ENCODE assay signal across 18 cellular contexts in the genomic region with DNA sequence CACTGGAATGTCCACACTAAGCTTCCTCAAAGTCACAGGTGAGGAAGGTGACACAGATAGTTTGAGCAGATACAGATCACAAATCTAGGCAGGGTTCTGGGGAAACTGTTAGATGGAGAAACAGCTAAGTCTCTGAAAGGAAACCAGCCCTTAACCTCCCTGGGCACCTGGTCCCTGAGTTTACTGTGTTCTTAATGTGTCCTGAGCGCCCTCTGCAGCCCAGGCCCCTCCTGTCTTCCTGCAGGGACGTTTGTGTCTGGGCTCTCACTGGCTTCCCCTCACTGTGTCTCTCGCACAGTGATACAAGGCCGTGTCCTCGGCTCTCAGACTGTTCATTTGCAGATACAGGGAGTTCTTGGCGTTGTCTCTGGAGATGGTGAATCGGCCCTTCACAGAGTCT.
DNase-seq lines count a peak whose midpoint lies in the region; ATAC-seq and TF ChIP-seq lines count a peak whose summit lies in the region.
"Had no signal": no experiment of that assay in that cellular context is flagged by ENCODE, and none has a peak within 500 bp of the region (broad histone marks: within the 10 kb centered on the region; RNA-seq: fewer than 3 reads in every experiment).

No MANE protein-coding gene starts in this region.

- intact Hi-C loops in OCI-LY7 (cut with micrococcal nuclease; ENCODE audit: unreplicated experiment), result loop anchor here (5.0 kb wide), 1 partner anchor 533 kb away; no protein-coding TSS in a partner anchor

- H3K4me1 Mint-ChIP-seq in effector memory CD8-positive, alpha-beta T cell (ENCODE audit: low read depth in 2 of 2), result no peaks in the 10 kb centered on the region
- H3K4me1 Mint-ChIP-seq: GM23338 had no signal

- no peaks in the 10 kb centered on the region for H3K9me3 Mint-ChIP-seq in effector memory CD8-positive, alpha-beta T cell

- H3K9me2 ChIP-seq in OCI-LY7 (ENCODE audit: insufficient read depth, low read length), result no peaks in the 10 kb centered on the region

- DNase-seq in NK-92 treated with Interleukin-12 subunit alpha and Interleukin-12 subunit beta, amount 100 ng/mL, for 24 hours (lab: John Stamatoyannopoulos, UW), result peak; percentile 17
- DNase-seq in NK-92 (lab: John Stamatoyannopoulos, UW; ENCODE audit: unreplicated experiment) (no peak), GM12865 (ENCODE audit: low read depth) (peak; percentile 8), OCI-LY7 (ENCODE audit: low spot score) (peak; percentile 85), GM19238 (ENCODE audit: insufficient read length, low spot score) (no peak), NCI-H2081 treated with DMSO at 0.1 percent for 48 hours (lab: John Stamatoyannopoulos, UW) (no peak)
- DNase-seq in effector memory CD8-positive, alpha-beta T cell, result no peak
- DNase-seq: 8988T, COR-L47, NCI-H1417, NCI-H774, spleen had no signal

- H3K36me3 ChIP-seq in OCI-LY7 (ENCODE audit: insufficient read depth, low read length), result no peaks in the 10 kb centered on the region
- H3K36me3 ChIP-seq: SJCRH30, spleen had no signal

- POLR2A ChIA-PET in OCI-LY7 (lab: Charles Lee), result interaction anchor here (0.9 to 1.2 kb wide), 3 partner anchors 15 to 672 kb away, joined by 3 read pairs; no protein-coding TSS in a partner anchor

- H3K36me3 Mint-ChIP-seq in effector memory CD8-positive, alpha-beta T cell (ENCODE audit: insufficient read depth), result no peaks in the 10 kb centered on the region
- H3K36me3 Mint-ChIP-seq: type B pancreatic cell had no signal

- CTCF ChIA-PET in OCI-LY7 (lab: Charles Lee; ENCODE audit: unreplicated experiment), result no interaction called here

- H3K9me3 ChIP-seq in OCI-LY7 (ENCODE audit: low read length), result no peaks in the 10 kb centered on the region
- H3K9me3 ChIP-seq: SJCRH30, spleen had no signal

- no peak overlapping the region; the same call in 1 of the 2 replicates for H2AFZ ChIP-seq in OCI-LY7 (ENCODE audit: low read length)
- H2AFZ ChIP-seq: GM23338 had no signal

- peaks cover 23% of the 10 kb centered on the region for H3K4me1 ChIP-seq in OCI-LY7 (ENCODE audit: insufficient read depth, low read length, poor library complexity, severe bottlenecking)
- H3K4me1 ChIP-seq: SJCRH30, spleen had no signal

- TF ChIP-seq CTCF in GM12865 (IDR thresholded peaks at IDR 0.05; ENCODE audit: insufficient read depth, low read depth, low read length, missing control alignments) (peak; percentile 9), OCI-LY7 (conservative IDR thresholded peaks at IDR 0.05; ENCODE audit: low read length) (peak; percentile 75)

- H3K4me3 Mint-ChIP-seq in effector memory CD8-positive, alpha-beta T cell, result no peak overlapping the region
- H3K4me3 Mint-ChIP-seq: GM23338, type B pancreatic cell had no signal

- no peak overlapping the region for H3K4me3 ChIP-seq in GM12865 (ENCODE audit: low read depth, low read length)
- H3K4me3 ChIP-seq in OCI-LY7 (ENCODE audit: low read depth, low read length, poor library complexity, severe bottlenecking), result no peak overlapping the region
- H3K4me3 ChIP-seq: GM12878, GM23338, lung, SJCRH30, spleen had no signal

- no peak overlapping the region for H3K27ac ChIP-seq in OCI-LY7 (ENCODE audit: low read depth, low read length, poor library complexity, severe bottlenecking)
- H3K27ac ChIP-seq: SJCRH30, spleen had no signal

- BruUV-seq in OCI-LY7 (replicated peaks; lab: Mats Ljungman, UMichigan), result no TSS peak

- peaks cover 26 to 90% of the 10 kb centered on the region in 2 donors for H3K27me3 Mint-ChIP-seq in effector memory CD8-positive, alpha-beta T cell
- H3K27me3 Mint-ChIP-seq: type B pancreatic cell had no signal

- peak; percentile 60 for ATAC-seq in effector memory CD8-positive, alpha-beta T cell (replicated peaks)
- ATAC-seq in HG03521 (IDR thresholded peaks at IDR 0.05; ENCODE audit: unreplicated experiment), result no peak
- ATAC-seq: GM23338 had no signal

- H3K79me2 ChIP-seq in OCI-LY7 (ENCODE audit: insufficient read depth, low read depth, low read length), result no peaks in the 10 kb centered on the region

- no peak overlapping the region for H3K27ac Mint-ChIP-seq in effector memory CD8-positive, alpha-beta T cell
- H3K27ac Mint-ChIP-seq: GM23338, type B pancreatic cell had no signal

- H4K20me1 ChIP-seq in OCI-LY7 (ENCODE audit: insufficient read depth, low read length), result no peaks in the 10 kb centered on the region

- peak overlapping the region; percentile 46; the same call in 1 of the 2 replicates for H3K4me2 ChIP-seq in OCI-LY7 (ENCODE audit: low read length)
- H3K4me2 ChIP-seq: GM23338 had no signal

Comparison
In these comparisons a context has a peak if more than half of its experiments do, and no peak if none do; other contexts are left out.
1. DNase-seq: peak in NK-92 treated with Interleukin-12 subunit alpha and Interleukin-12 subunit beta, amount 100 ng/mL, for 24 hours (single experiment), GM12865 (single experiment) and OCI-LY7 (single experiment); none in NK-92 (single experiment), effector memory CD8-positive, alpha-beta T cell (0 of 3), GM19238 (single experiment) and NCI-H2081 treated with DMSO at 0.1 percent for 48 hours (single experiment).